1 cellular context compared by ENCODE assay signal in genomic region chr17:1649844-1650409, GRCh38.
TF ChIP-seq lines count a peak whose summit lies in the region.

RILP (minus strand) TSS chr17:1649866; CDS start chr17:1649804, 62 bp downstream.

TF ChIP-seq in K562, 482 proteins besides CTCF, POLR2A, EP300 and RAD21 (continued from another document and continues in another):
- TF ChIP-seq RBM14 (IDR thresholded peaks at IDR 0.05; ENCODE audit: borderline replicate concordance, insufficient read depth, low read depth, low read length) (no peak), FOXA1 (IDR thresholded peaks at IDR 0.05; ENCODE audit: borderline replicate concordance) (no peak), FOXJ2 (tag; IDR thresholded peaks at IDR 0.05) (no peak), MEF2D (tag; conservative IDR thresholded peaks at IDR 0.05; ENCODE audit: low read depth) (peak; percentile 30; the same call in 1 of the 2 replicates), ZNF165 (CRISPR knock-in tag; IDR thresholded peaks at IDR 0.05; ENCODE audit: borderline replicate concordance) (no peak), NUFIP1 (IDR thresholded peaks at IDR 0.05; ENCODE audit: partially characterized antibody) (no peak), ZNF778 (CRISPR knock-in tag; IDR thresholded peaks at IDR 0.05) (no peak), ZBTB34 (CRISPR knock-in tag; IDR thresholded peaks at IDR 0.05) (no peak), THRA (IDR thresholded peaks at IDR 0.05) (no peak), THAP12 (CRISPR knock-in tag; IDR thresholded peaks at IDR 0.05) (0 out of 2 replicates have a peak, but pooled peaks have one; percentile 8), ZNF717 (CRISPR knock-in tag; IDR thresholded peaks at IDR 0.05) (no peak), PYGO2 (tag; IDR thresholded peaks at IDR 0.05) (no peak), CAMTA2 (CRISPR knock-in tag; conservative IDR thresholded peaks at IDR 0.05) (no peak), DNMT1 (IDR thresholded peaks at IDR 0.05) (no peak), ZNF23 (CRISPR knock-in tag; IDR thresholded peaks at IDR 0.05) (no peak), HCFC1 (IDR thresholded peaks at IDR 0.05; ENCODE audit: low read depth, low read length) (no peak), CCNT2 (IDR thresholded peaks at IDR 0.05; ENCODE audit: borderline replicate concordance, extremely low read depth, insufficient read length, low read depth, low read length) (peak; percentile 17), ZNF316 (IDR thresholded peaks at IDR 0.05) (no peak), SMARCC2 (IDR thresholded peaks at IDR 0.05; ENCODE audit: low read depth) (no peak), ZBTB40 (IDR thresholded peaks at IDR 0.05) (no peak), ZBTB40 (CRISPR knock-in tag; IDR thresholded peaks at IDR 0.05) (no peak), MCM5 (IDR thresholded peaks at IDR 0.05; ENCODE audit: low read depth) (no peak), TRIM25 (IDR thresholded peaks at IDR 0.05; ENCODE audit: borderline replicate concordance) (no peak), EWSR1 (IDR thresholded peaks at IDR 0.05; ENCODE audit: borderline replicate concordance, low read depth, partially characterized antibody) (no peak), COPS2 (conservative IDR thresholded peaks at IDR 0.05) (no peak), ESRRA (IDR thresholded peaks at IDR 0.05; ENCODE audit: borderline replicate concordance, low read depth) (peak; percentile 100), RNF2 (IDR thresholded peaks at IDR 0.05) (peak; percentile 98), NFYB (IDR thresholded peaks at IDR 0.05; ENCODE audit: extremely low read depth, insufficient read length) (no peak), TSHZ1 (CRISPR knock-in tag; IDR thresholded peaks at IDR 0.05) (no peak), SMC3 (conservative IDR thresholded peaks at IDR 0.05; ENCODE audit: insufficient read depth, low read depth, low read length) (no peak), E2F6 (IDR thresholded peaks at IDR 0.05; ENCODE audit: borderline replicate concordance in 1 of 2, extremely low read depth in 1 of 2, insufficient read depth in 1 of 2, insufficient read length in 1 of 2, low read depth in 1 of 2, low read length in 1 of 2, poor library complexity in 1 of 2, severe bottlenecking in 1 of 2) (no peak), ZNF280B (CRISPR knock-in tag; IDR thresholded peaks at IDR 0.05) (no peak), ZBTB7A (IDR thresholded peaks at IDR 0.05; ENCODE audit: borderline replicate concordance, control insufficient read depth, low read depth, low read length) (no peak; the same call in 1 of the 2 replicates), GABPB1 (CRISPR knock-in tag; IDR thresholded peaks at IDR 0.05) (peak; percentile 53; the same call in 1 of the 2 replicates), GTF2A2 (tag; IDR thresholded peaks at IDR 0.05) (no peak)
